Comparison of ENCODE assay signal across 3 cellular contexts in genomic region chr9:800561-800960, GRCh38.
TF ChIP-seq lines count a peak whose summit lies in the region.

No MANE protein-coding gene starts in this region.

TF ChIP-seq in SK-N-SH, 30 proteins besides CTCF, POLR2A, EP300 and RAD21:
- TF ChIP-seq MAX (IDR thresholded peaks at IDR 0.05; ENCODE audit: low read depth) = no peak
- TF ChIP-seq ZBTB33 (IDR thresholded peaks at IDR 0.05; ENCODE audit: borderline replicate concordance, low read depth) = no peak
- TF ChIP-seq NRF1 (IDR thresholded peaks at IDR 0.05; ENCODE audit: low read depth, low read length) = no peak

TF ChIP-seq in SK-N-SH treated with all-trans-retinoic acid at 6 μM for 48 hours, 23 proteins besides CTCF, POLR2A, EP300 and RAD21:
- TF ChIP-seq TOX (CRISPR knock-in tag; IDR thresholded peaks at IDR 0.05; ENCODE audit: borderline replicate concordance) (no peak), TCF4 (CRISPR knock-in tag; IDR thresholded peaks at IDR 0.05; ENCODE audit: borderline replicate concordance) (no peak), ARNTL (CRISPR knock-in tag; IDR thresholded peaks at IDR 0.05; ENCODE audit: borderline replicate concordance, low read depth) (no peak), ESRRG (CRISPR knock-in tag; IDR thresholded peaks at IDR 0.05) (no peak), ZFP3 (CRISPR knock-in tag; IDR thresholded peaks at IDR 0.05) (no peak), GLIS3 (CRISPR knock-in tag; IDR thresholded peaks at IDR 0.05) (no peak), ZC3H10 (CRISPR knock-in tag; IDR thresholded peaks at IDR 0.05) (no peak), ZFP30 (CRISPR knock-in tag; IDR thresholded peaks at IDR 0.05) (no peak), POU6F1 (CRISPR knock-in tag; IDR thresholded peaks at IDR 0.05; ENCODE audit: borderline replicate concordance, low read depth) (no peak), CSDC2 (CRISPR knock-in tag; IDR thresholded peaks at IDR 0.05) (no peak), ZNF70 (CRISPR knock-in tag; IDR thresholded peaks at IDR 0.05) (no peak), CREB5 (CRISPR knock-in tag; IDR thresholded peaks at IDR 0.05; ENCODE audit: low read depth) (no peak), ZNF565 (CRISPR knock-in tag; conservative IDR thresholded peaks at IDR 0.05; ENCODE audit: low read depth) (no peak)

TF ChIP-seq in GM12878, 131 proteins besides CTCF, POLR2A, EP300 and RAD21:
- no peak for TF ChIP-seq GABPA (IDR thresholded peaks at IDR 0.05; ENCODE audit: low read depth)
- 0 out of 2 replicates have a peak, but pooled peaks have one; percentile 18 for TF ChIP-seq RUNX3 (IDR thresholded peaks at IDR 0.05; ENCODE audit: low read length)
